In the genomic region with DNA sequence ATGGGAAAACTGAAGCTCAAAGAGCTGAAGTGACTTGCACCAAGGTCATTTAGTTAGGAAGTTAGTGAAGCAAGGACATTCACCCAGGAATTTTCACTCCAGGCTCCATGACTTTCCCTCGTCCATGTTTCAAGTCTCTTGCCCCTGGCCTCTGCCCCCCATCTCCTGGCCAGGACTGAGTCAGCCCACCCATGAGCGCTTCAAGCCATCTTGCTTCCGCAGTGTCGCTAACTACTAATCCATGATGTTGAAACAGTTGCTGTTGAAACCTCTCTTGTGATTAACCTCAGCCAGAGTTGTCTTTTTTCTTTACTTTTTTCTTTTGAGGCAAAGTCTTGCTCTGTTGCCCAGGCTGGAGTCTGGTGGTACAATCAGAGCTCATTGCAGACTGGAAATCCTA, we compare ENCODE assay signal across 14 cellular contexts. TPM values are rescaled to one million over a fixed set of nuclear protein-coding genes. Genes with fewer than 3 reads are reported as not detected.
DNase-seq lines count a peak whose midpoint lies in the region; ATAC-seq and TF ChIP-seq lines count a peak whose summit lies in the region.
"Had no signal": no experiment of that assay in that cellular context is flagged by ENCODE, and none has a peak within 500 bp of the region (broad histone marks: within the 10 kb centered on the region; RNA-seq: fewer than 3 reads in every experiment).

No MANE protein-coding gene starts in this region.

- no peak overlapping the region for H3K4me3 ChIP-seq in fibroblast of villous mesenchyme (ENCODE audit: low read depth, low read length)
- H3K4me3 ChIP-seq in tibial nerve = no peak overlapping the region
- no peak overlapping the region for H3K4me3 ChIP-seq in H7 (ENCODE audit: insufficient read depth, low read depth, low read length)
- H3K4me3 ChIP-seq: gastroesophageal sphincter, skin epidermis had no signal

- no peak for TF ChIP-seq EP300 in tibial nerve (IDR thresholded peaks at IDR 0.05)

- TF ChIP-seq POLR2A in tibial nerve (IDR thresholded peaks at IDR 0.05) = no peak

- no peak overlapping the region for H3K27ac ChIP-seq in tibial nerve
- H3K27ac ChIP-seq: gastroesophageal sphincter had no signal

- intact Hi-C loops in activated CD8-positive, alpha-beta T cell treated with anti-CD3 and anti-CD28 coated beads for 36 hours (cut with micrococcal nuclease) = no loop called here

- H3K27me3 Mint-ChIP-seq in activated T-cell treated with anti-CD3 and anti-CD28 coated beads, Interleukin-2, amount 50 U/mL, for 24 hours = no peaks in the 10 kb centered on the region
- no peaks in the 10 kb centered on the region for H3K27me3 Mint-ChIP-seq in activated CD8-positive, alpha-beta T cell treated with anti-CD3 and anti-CD28 coated beads for 36 hours
- H3K27me3 Mint-ChIP-seq in stimulated activated naive CD8-positive, alpha-beta T cell treated with anti-CD3 and anti-CD28 coated beads, Interleukin-15, amount 100 ng/mL, for 72 hours = no peaks in the 10 kb centered on the region

- no peak overlapping the region for H3K4me3 Mint-ChIP-seq in activated T-cell treated with anti-CD3 and anti-CD28 coated beads, Interleukin-2, amount 50 U/mL, for 24 hours
- no peak overlapping the region for H3K4me3 Mint-ChIP-seq in activated CD8-positive, alpha-beta T cell treated with anti-CD3 and anti-CD28 coated beads for 36 hours
- no peak overlapping the region for H3K4me3 Mint-ChIP-seq in stimulated activated naive CD8-positive, alpha-beta T cell treated with anti-CD3 and anti-CD28 coated beads, Interleukin-15, amount 100 ng/mL, for 72 hours

- POLR2A ChIA-PET in activated CD8-positive, alpha-beta T cell treated with anti-CD3 and anti-CD28 coated beads for 36 hours (lab: Charles Lee) = interaction anchor here (0.6 to 0.9 kb wide), 2 partner anchors 45 to 61 kb away, joined by 4 read pairs; no protein-coding TSS in a partner anchor

- H3K36me3 ChIP-seq in tibial nerve = peaks cover 0 to 19% (median 0%) of the 10 kb centered on the region in 3 donors
- no peaks in the 10 kb centered on the region for H3K36me3 ChIP-seq in H7 (replicated peaks; ENCODE audit: control insufficient read depth, insufficient read depth, low read length)

- H3K9me3 Mint-ChIP-seq in activated T-cell treated with anti-CD3 and anti-CD28 coated beads, Interleukin-2, amount 50 U/mL, for 24 hours = no peaks in the 10 kb centered on the region
- H3K9me3 Mint-ChIP-seq in activated CD8-positive, alpha-beta T cell treated with anti-CD3 and anti-CD28 coated beads for 36 hours = no peaks in the 10 kb centered on the region
- H3K9me3 Mint-ChIP-seq in stimulated activated naive CD8-positive, alpha-beta T cell treated with anti-CD3 and anti-CD28 coated beads, Interleukin-15, amount 100 ng/mL, for 72 hours = no peaks in the 10 kb centered on the region

- peaks cover 75% of the 10 kb centered on the region for H3K36me3 Mint-ChIP-seq in activated T-cell treated with anti-CD3 and anti-CD28 coated beads, Interleukin-2, amount 50 U/mL, for 24 hours (ENCODE audit: low read depth)
- H3K36me3 Mint-ChIP-seq in activated CD8-positive, alpha-beta T cell treated with anti-CD3 and anti-CD28 coated beads for 36 hours (ENCODE audit: low read depth) = peaks cover 17% of the 10 kb centered on the region

- no peak for TF ChIP-seq CTCF in activated CD8-positive, alpha-beta T cell treated with anti-CD3 and anti-CD28 coated beads for 36 hours (IDR thresholded peaks at IDR 0.05)
- TF ChIP-seq CTCF in fibroblast of villous mesenchyme (IDR thresholded peaks at IDR 0.05; ENCODE audit: insufficient read depth, low read depth, low read length) = no peak
- TF ChIP-seq CTCF in tibial nerve (IDR thresholded peaks at IDR 0.05) = no peak

- DNase-seq in activated T-cell treated with anti-CD3 and anti-CD28 coated beads, Interleukin-2, amount 50 U/mL, for 24 hours = no peak
- DNase-seq in activated T-cell treated with anti-CD3 and anti-CD28 coated beads, Interleukin-2, amount 50 U/mL, for 1 hour = no peak
- DNase-seq in activated CD8-positive, alpha-beta T cell treated with anti-CD3 and anti-CD28 coated beads for 36 hours = no peak
- DNase-seq in fibroblast of villous mesenchyme (ENCODE audit: low read depth) = peak; percentile 75
- DNase-seq in stimulated activated naive CD8-positive, alpha-beta T cell treated with anti-CD3 and anti-CD28 coated beads, Interleukin-15, amount 100 ng/mL, for 72 hours = no peak
- no peak for DNase-seq in tibial nerve (ENCODE audit: low spot score in 2 of 2)
- DNase-seq in SW 1271 (lab: John Stamatoyannopoulos, UW) = no peak
- no peak for DNase-seq in H7
- DNase-seq: NCI-H1092 treated with DMSO at 0.1 percent for 48 hours, NCI-H2227 treated with DMSO at 0.1 percent for 48 hours had no signal

- H3K27me3 ChIP-seq in tibial nerve = no peaks in the 10 kb centered on the region
- no peaks in the 10 kb centered on the region for H3K27me3 ChIP-seq in H7 (ENCODE audit: control insufficient read depth, insufficient read depth, low read length)
- H3K27me3 ChIP-seq: gastroesophageal sphincter had no signal

- CTCF ChIA-PET in activated CD8-positive, alpha-beta T cell treated with anti-CD3 and anti-CD28 coated beads for 36 hours (lab: Charles Lee) = no interaction called here

- peaks cover 78% of the 10 kb centered on the region for H3K4me1 Mint-ChIP-seq in activated T-cell treated with anti-CD3 and anti-CD28 coated beads, Interleukin-2, amount 50 U/mL, for 24 hours (ENCODE audit: low read depth)
- H3K4me1 Mint-ChIP-seq in activated CD8-positive, alpha-beta T cell treated with anti-CD3 and anti-CD28 coated beads for 36 hours (ENCODE audit: low read depth) = peaks cover 73% of the 10 kb centered on the region
- H3K4me1 Mint-ChIP-seq in stimulated activated naive CD8-positive, alpha-beta T cell treated with anti-CD3 and anti-CD28 coated beads, Interleukin-15, amount 100 ng/mL, for 72 hours = peaks cover 79% of the 10 kb centered on the region

- peaks cover 0 to 18% (median 3%) of the 10 kb centered on the region in 4 donors for H3K4me1 ChIP-seq in tibial nerve

- ATAC-seq in activated CD8-positive, alpha-beta T cell treated with anti-CD3 and anti-CD28 coated beads for 36 hours = no peak
- ATAC-seq in stimulated activated naive CD8-positive, alpha-beta T cell treated with anti-CD3 and anti-CD28 coated beads, Interleukin-15, amount 100 ng/mL, for 72 hours = no peak
- ATAC-seq: gastroesophageal sphincter had no signal

- WGBS in tibial nerve, 2 donors = 88 to 92% methylated on average over 4 of the region's 4 CpGs

- no peaks in the 10 kb centered on the region for H3K9me3 ChIP-seq in tibial nerve
- H3K9me3 ChIP-seq: gastroesophageal sphincter had no signal

- peak overlapping the region; percentile 88 for H3K27ac Mint-ChIP-seq in activated T-cell treated with anti-CD3 and anti-CD28 coated beads, Interleukin-2, amount 50 U/mL, for 24 hours
- H3K27ac Mint-ChIP-seq in activated CD8-positive, alpha-beta T cell treated with anti-CD3 and anti-CD28 coated beads for 36 hours = peak overlapping the region; percentile 76
- peak overlapping the region; percentile 59 to 77 for H3K27ac Mint-ChIP-seq in stimulated activated naive CD8-positive, alpha-beta T cell treated with anti-CD3 and anti-CD28 coated beads, Interleukin-15, amount 100 ng/mL, for 72 hours

RNA-seq across cellular contexts. Expression of gene C1QTNF9, which starts 29.7 kb away (rescaled TPM):
- not detected for total RNA-seq in activated CD8-positive, alpha-beta T cell treated with anti-CD3 and anti-CD28 coated beads for 36 hours
- total RNA-seq in fibroblast of villous mesenchyme = not detected in 2 replicates
- 1 to 10 TPM in 1 of 4 donors, under 1 TPM in 1, not detected in 2; 0.63 to 5.9 TPM for total RNA-seq in tibial nerve
- 0.10 TPM in 1 of 2 replicates, not detected in the other for total RNA-seq in H7 (2014; rRNA removed; shearing (Covaris generic))
- total RNA-seq: osteocyte, SK-MEL-5 had no signal
